ENCODE assay signal across 12 cellular contexts in the genomic region with DNA sequence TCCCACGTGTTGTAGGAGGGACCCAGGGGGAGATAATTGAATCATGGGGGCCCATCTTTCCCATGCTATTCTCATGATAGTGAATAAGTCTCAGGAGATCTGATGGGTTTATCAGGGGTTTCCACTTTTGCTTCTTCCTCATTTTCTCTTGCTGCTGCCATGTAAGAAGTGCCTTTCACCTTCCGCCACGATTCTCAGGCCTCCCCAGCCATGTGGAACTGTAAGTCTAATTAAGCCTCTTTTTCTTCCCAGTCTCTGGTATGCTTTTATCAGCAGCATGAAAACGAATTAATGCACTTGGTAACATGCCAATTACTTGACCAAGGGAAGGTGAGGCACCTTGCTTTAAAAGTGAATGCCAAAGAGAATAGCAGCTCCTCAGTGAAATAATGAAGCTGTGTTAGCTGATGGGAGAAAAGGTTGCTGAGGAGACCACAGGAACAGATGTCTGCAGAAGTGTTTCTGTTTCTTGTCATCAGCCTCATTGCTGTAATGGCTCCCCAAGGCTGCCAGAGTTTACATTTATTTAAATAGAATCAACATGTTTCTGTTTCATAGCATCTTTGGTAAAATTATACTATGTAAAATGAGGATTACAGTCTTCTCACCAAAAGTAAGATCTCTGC.
A peak's percentile ranks its signal among the peaks of the same experiment; 100 is the strongest.
DNase-seq lines count a peak whose midpoint lies in the region; ATAC-seq, FAIRE-seq and TF ChIP-seq lines count a peak whose summit lies in the region.
"Had no signal": no experiment of that assay in that cellular context is flagged by ENCODE, and none has a peak within 500 bp of the region (broad histone marks: within the 10 kb centered on the region; RNA-seq: fewer than 3 reads in every experiment).

No MANE protein-coding gene starts in this region.

- no peak for TF ChIP-seq RAD21 in GM12878 (IDR thresholded peaks at IDR 0.05; ENCODE audit: insufficient read depth, low read depth, low read length)

- CTCF ChIA-PET in GM12878 (lab: Yijun Ruan, JAX): interaction anchor here (1.3 to 1.6 kb wide), 2 partner anchors 14 to 91 kb away, joined by 4 to 5 read pairs; no protein-coding TSS in a partner anchor

- POLR2A ChIA-PET in GM12878 (lab: Charles Lee): interaction anchor here (0.6 kb wide), 1 partner anchor 85 kb away, joined by 3 read pairs; no protein-coding TSS in a partner anchor

- H3K79me2 ChIP-seq in GM12878 (ENCODE audit: control insufficient read depth, insufficient read depth, low read length): no peaks in the 10 kb centered on the region

- intact Hi-C loops in GM12878 (cut with micrococcal nuclease; ENCODE audit: unreplicated experiment): no loop called here

- BruUV-seq in GM12878 (replicated peaks; lab: Mats Ljungman, UMichigan): no TSS peak

- FAIRE-seq in GM12891 (lab: Jason Lieb, UNC): peak; percentile 71
- peak; percentile 18 for FAIRE-seq in GM12878 (lab: Jason Lieb, UNC)

- peaks cover 2% of the 10 kb centered on the region for H3K36me3 Mint-ChIP-seq in IgD-negative memory B cell

- RAD21 ChIA-PET in GM12878 (lab: Charles Lee; ENCODE audit: unreplicated experiment): interaction anchor here (0.9 to 2.1 kb wide), 5 partner anchors 9 to 98 kb away, joined by 3 to 7 read pairs (median 3); no protein-coding TSS in a partner anchor

- H3K4me1 ChIP-seq in BLaER1 (peaks cover 83% of the 10 kb centered on the region), GM12878 (ENCODE audit: control insufficient read depth, insufficient read depth, low read length) (peaks cover 18% of the 10 kb centered on the region)
- H3K4me1 ChIP-seq: thyroid gland had no signal

- H3K4me2 ChIP-seq in BLaER1 (peak overlapping the region; percentile 86), GM12878 (ENCODE audit: control insufficient read depth, insufficient read depth) (peak overlapping the region; percentile 40)

- peak overlapping the region; percentile 75 for H3K9ac ChIP-seq in BLaER1
- H3K9ac ChIP-seq in GM12878 (ENCODE audit: control insufficient read depth, insufficient read depth, low read length): peak overlapping the region; percentile 46

- H3K4me3 ChIP-seq in BLaER1: peak overlapping the region; percentile 61
- H3K4me3 ChIP-seq in GM12878: no peak overlapping the region; the same call in 1 of the 2 replicates
- H3K4me3 ChIP-seq: thyroid gland had no signal

- H4K20me1 ChIP-seq in BLaER1: no peaks in the 10 kb centered on the region
- H4K20me1 ChIP-seq in GM12878 (ENCODE audit: control insufficient read depth, insufficient read depth): no peaks in the 10 kb centered on the region

- H3K4me3 Mint-ChIP-seq in IgD-negative memory B cell: peak overlapping the region in 3 of 4 donors; percentile 52 to 87 (median 75)

- H2AFZ ChIP-seq in GM12878 (ENCODE audit: control insufficient read depth, low read depth, low read length): peak overlapping the region; percentile 59; the same call in 1 of the 2 replicates

- DNase-seq in GM12891 (ENCODE audit: insufficient read length, low spot score) (no peak), GM12878 (ENCODE audit: low read depth, low spot score) (peak; percentile 44), NCI-H187 (lab: John Stamatoyannopoulos, UW) (no peak), SW480 (ENCODE audit: low spot score) (no peak)
- DNase-seq: C1 segment of cervical spinal cord, NCI-H1694 treated with DMSO at 0.1 percent for 48 hours, thyroid gland, WERI-Rb-1 had no signal

- H3K9me3 Mint-ChIP-seq in IgD-negative memory B cell: peaks cover 0 to 9% (median under 1%) of the 10 kb centered on the region in 3 donors

- peak overlapping the region; percentile 87 for H3K27ac ChIP-seq in BLaER1
- H3K27ac ChIP-seq in GM12878 (ENCODE audit: control insufficient read depth, insufficient read depth): peak overlapping the region; percentile 61
- H3K27ac ChIP-seq: thyroid gland, WERI-Rb-1 had no signal

- in situ Hi-C loops in GM12878 (cut with MboI): no loop called here

- no peak for TF ChIP-seq POLR2A in GM12891 (IDR thresholded peaks at IDR 0.05; ENCODE audit: low read depth, low read length)
- TF ChIP-seq POLR2A in GM12878 (IDR thresholded peaks at IDR 0.05; ENCODE audit: low read depth, low read length): no peak

- peaks cover 45 to 51% (median 49%) of the 10 kb centered on the region in 3 donors for H3K4me1 Mint-ChIP-seq in IgD-negative memory B cell

- ATAC-seq in GM12878: peak; percentile 51
- ATAC-seq in HG02981 (IDR thresholded peaks at IDR 0.05; ENCODE audit: unreplicated experiment): no peak
- ATAC-seq in activated CD4-positive, CD25-positive, alpha-beta regulatory T cell treated with anti-CD3 and anti-CD28 coated beads, Interleukin-2, amount 50 U/mL, for 24 hours: no peak

- WGBS in GM12878 (ENCODE audit: insufficient coverage, insufficient replicate concordance, low lambda C conversion rate, missing lambda C conversion rate): 0% methylated on average over 4 of the region's 4 CpGs

- TF ChIP-seq CTCF in GM12878 (IDR thresholded peaks at IDR 0.05 in 2 of 3, conservative IDR thresholded peaks at IDR 0.05 in 1 of 3; ENCODE audit: control insufficient read depth in 2 of 3, extremely low read depth in 1 of 3, insufficient read depth in 1 of 3, low read depth in 3 of 3, low read length in 3 of 3): no peak

- H3K27ac Mint-ChIP-seq in IgD-negative memory B cell: peak overlapping the region; percentile 68 to 91 (median 73)

- H3K27me3 ChIP-seq in BLaER1 (no peaks in the 10 kb centered on the region), GM12878 (replicated peaks in 1 of 2; ENCODE audit: control insufficient read depth in 2 of 2, insufficient read depth in 2 of 2, low read length in 1 of 2) (no peaks in the 10 kb centered on the region)
- H3K27me3 ChIP-seq: thyroid gland had no signal

- TF ChIP-seq EP300 in GM12878 (IDR thresholded peaks at IDR 0.05; ENCODE audit: borderline replicate concordance in 1 of 2, control insufficient read depth in 1 of 2, low read depth in 2 of 2, low read length in 2 of 2): no peak

- H3K36me3 ChIP-seq in BLaER1 (peaks cover 29% of the 10 kb centered on the region), GM12878 (ENCODE audit: control insufficient read depth in 2 of 2, insufficient read depth in 2 of 2, low read length in 1 of 2) (no peaks in the 10 kb centered on the region)
- H3K36me3 ChIP-seq: thyroid gland, WERI-Rb-1 had no signal

- H3K27me3 Mint-ChIP-seq in IgD-negative memory B cell: no peaks in the 10 kb centered on the region

- H3K9me3 ChIP-seq in BLaER1 (peaks cover 61% of the 10 kb centered on the region), GM12878 (replicated peaks; ENCODE audit: control insufficient read depth, insufficient read depth, low read length) (peaks cover 16% of the 10 kb centered on the region; the same call in 2 of the 3 replicates)
- H3K9me3 ChIP-seq: thyroid gland had no signal

- SMC1A ChIA-PET in GM12878 (lab: Charles Lee; ENCODE audit: uncharacterized antibody, unreplicated experiment): interaction anchor here (0.7 to 3.1 kb wide), 16 partner anchors 9 to 123 kb away, joined by 3 to 27 read pairs (median 4); no protein-coding TSS in a partner anchor

TF ChIP-seq in GM12891, 5 proteins besides CTCF, POLR2A, EP300 and RAD21:
- TF ChIP-seq PAX5 (IDR thresholded peaks at IDR 0.05; ENCODE audit: insufficient read depth, low read length, severe bottlenecking) (no peak), TAF1 (IDR thresholded peaks at IDR 0.05; ENCODE audit: low read depth, low read length) (no peak), POU2F2 (IDR thresholded peaks at IDR 0.05; ENCODE audit: low read depth, low read length) (no peak), SPI1 (IDR thresholded peaks at IDR 0.05; ENCODE audit: low read depth, low read length) (no peak)
TF ChIP-seq in GM12891: peak in this region for 0.

TF ChIP-seq in GM12878, 131 proteins besides CTCF, POLR2A, EP300 and RAD21:
- 0 out of 2 replicates have a peak, but pooled peaks have one; percentile 41 for TF ChIP-seq CBX5 (IDR thresholded peaks at IDR 0.05; ENCODE audit: low read depth)
- TF ChIP-seq ZNF24 (IDR thresholded peaks at IDR 0.05): peak; percentile 65; the same call in 1 of the 2 replicates
- TF ChIP-seq, protein P1, sequence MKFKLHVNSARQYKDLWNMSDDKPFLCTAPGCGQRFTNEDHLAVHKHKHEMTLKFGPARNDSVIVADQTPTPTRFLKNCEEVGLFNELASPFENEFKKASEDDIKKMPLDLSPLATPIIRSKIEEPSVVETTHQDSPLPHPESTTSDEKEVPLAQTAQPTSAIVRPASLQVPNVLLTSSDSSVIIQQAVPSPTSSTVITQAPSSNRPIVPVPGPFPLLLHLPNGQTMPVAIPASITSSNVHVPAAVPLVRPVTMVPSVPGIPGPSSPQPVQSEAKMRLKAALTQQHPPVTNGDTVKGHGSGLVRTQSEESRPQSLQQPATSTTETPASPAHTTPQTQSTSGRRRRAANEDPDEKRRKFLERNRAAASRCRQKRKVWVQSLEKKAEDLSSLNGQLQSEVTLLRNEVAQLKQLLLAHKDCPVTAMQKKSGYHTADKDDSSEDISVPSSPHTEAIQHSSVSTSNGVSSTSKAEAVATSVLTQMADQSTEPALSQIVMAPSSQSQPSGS (IDR thresholded peaks at IDR 0.05; ENCODE audit: low read length): 0 out of 2 replicates have a peak, but pooled peaks have one; percentile 5
- no peak for TF ChIP-seq TAF1 (IDR thresholded peaks at IDR 0.05; ENCODE audit: borderline replicate concordance, low read depth, low read length)
- no peak for TF ChIP-seq ZNF622 (IDR thresholded peaks at IDR 0.05)
- TF ChIP-seq IKZF1 (conservative IDR thresholded peaks at IDR 0.05): 0 out of 2 replicates have a peak, but pooled peaks have one; percentile 19
- peak; percentile 76 for TF ChIP-seq MEF2B (IDR thresholded peaks at IDR 0.05; ENCODE audit: partially characterized antibody, poor library complexity, severe bottlenecking)
- peak; percentile 41; the same call in 1 of the 2 replicates for TF ChIP-seq MTA2 (IDR thresholded peaks at IDR 0.05; ENCODE audit: low read depth)
TF ChIP-seq in GM12878: peak in this region for 6.
